In genomic region chr12:101779626-101780025, GRCh38 we compare ENCODE assay signal across 1 cellular context.
TF ChIP-seq lines count a peak whose summit lies in the region.

No MANE protein-coding gene starts in this region.

TF ChIP-seq in K562, 482 proteins besides CTCF, POLR2A, EP300 and RAD21 (continued from another document):
- no peak for TF ChIP-seq RNF219 (CRISPR knock-in tag; IDR thresholded peaks at IDR 0.05)
